16 cellular contexts compared by ENCODE assay signal in the genomic region with DNA sequence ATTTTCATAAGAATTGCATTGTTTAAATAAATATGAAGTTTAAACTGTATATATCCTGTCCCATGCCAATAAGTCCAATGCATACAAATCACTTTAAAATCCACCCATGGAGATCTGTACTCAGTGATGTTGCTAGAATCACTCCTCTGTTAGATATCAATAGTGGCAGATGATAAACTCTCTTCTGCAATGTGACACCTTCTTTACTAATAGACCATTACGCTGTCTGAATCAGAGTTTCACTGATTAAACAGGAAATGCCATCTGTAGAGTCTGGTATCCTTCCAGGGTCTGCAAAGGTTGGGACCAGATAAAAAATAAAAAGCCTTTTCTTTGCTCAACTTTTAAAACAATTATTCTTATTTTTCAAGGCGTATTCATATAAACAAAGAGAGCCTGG.
DNase-seq lines count a peak whose midpoint lies in the region; ATAC-seq, FAIRE-seq and TF ChIP-seq lines count a peak whose summit lies in the region.
"Had no signal": no experiment of that assay in that cellular context is flagged by ENCODE, and none has a peak within 500 bp of the region (broad histone marks: within the 10 kb centered on the region; RNA-seq: fewer than 3 reads in every experiment).

No MANE protein-coding gene starts in this region.

- peak overlapping the region; percentile 83 for H3K27ac ChIP-seq in WERI-Rb-1
- H3K27ac ChIP-seq in small intestine (ENCODE audit: low read depth in 1 of 2, low read length in 1 of 2): no peak overlapping the region
- H3K27ac ChIP-seq: A549 had no signal

- peak; percentile 53 for DNase-seq in COLO829 (ENCODE audit: low spot score)
- DNase-seq in EH (ENCODE audit: low read depth): peak; percentile 30
- DNase-seq in NCI-H69 (lab: John Stamatoyannopoulos, UW): peak; percentile 81
- DNase-seq in WERI-Rb-1: no peak
- DNase-seq in NCI-H187 (lab: John Stamatoyannopoulos, UW): no peak
- DNase-seq in small intestine: no peak
- DNase-seq: MV-4-11, NCI-H2107, Right ventricle myocardium superior had no signal

- FAIRE-seq in small intestine (lab: Jason Lieb, UNC): no peak
- FAIRE-seq: A549, G401.6, GM12891 had no signal

- H3K36me3 ChIP-seq in WERI-Rb-1: no peaks in the 10 kb centered on the region
- H3K36me3 ChIP-seq in small intestine (ENCODE audit: control insufficient read depth in 2 of 2, insufficient read depth in 2 of 2, low read length in 2 of 2): no peaks in the 10 kb centered on the region

- no peak for TF ChIP-seq CTCF in WERI-Rb-1 (IDR thresholded peaks at IDR 0.05; ENCODE audit: low read depth, low read length)

- WGBS in small intestine, 3 donors: 51 to 80% (median 70%) methylated on average over 2 of the region's 2 CpGs

- no peak for ATAC-seq in HG03442 (IDR thresholded peaks at IDR 0.05; ENCODE audit: unreplicated experiment)
- ATAC-seq: A549, GM23338, HCT116, Panc1 had no signal

- H3K27me3 ChIP-seq in WERI-Rb-1 (ENCODE audit: insufficient read depth, low read depth, severe bottlenecking) (no peaks in the 10 kb centered on the region), small intestine (ENCODE audit: control insufficient read depth in 2 of 2, insufficient read depth in 2 of 2, low read length in 2 of 2) (peaks cover 0 to 3% of the 10 kb centered on the region in 2 donors)

- no peaks in the 10 kb centered on the region for H3K4me1 ChIP-seq in small intestine (ENCODE audit: control insufficient read depth in 2 of 2, insufficient read depth in 1 of 2, low read depth in 1 of 2, low read length in 1 of 2)
- H3K4me1 ChIP-seq: A549 had no signal

- H3K9me3 ChIP-seq in WERI-Rb-1 (ENCODE audit: severe bottlenecking) (peaks cover 5% of the 10 kb centered on the region), small intestine (ENCODE audit: control insufficient read depth, low read depth) (no peaks in the 10 kb centered on the region)
- H3K9me3 ChIP-seq: A549 had no signal

- H3K4me3 ChIP-seq in WERI-Rb-1 (ENCODE audit: low read depth, low read length) (no peak overlapping the region), small intestine (ENCODE audit: low read depth in 1 of 2, low read length in 2 of 2) (no peak overlapping the region)
- H3K4me3 ChIP-seq: A549, GM23338 had no signal

Comparison
In these comparisons a context has a peak if more than half of its experiments do, and no peak if none do; other contexts are left out.
1. DNase-seq: peak in COLO829 (single experiment), EH (single experiment) and NCI-H69 (single experiment); none in WERI-Rb-1 (single experiment), NCI-H187 (0 of 2) and small intestine (single experiment).